8 cellular contexts compared by ENCODE assay signal in the genomic region with DNA sequence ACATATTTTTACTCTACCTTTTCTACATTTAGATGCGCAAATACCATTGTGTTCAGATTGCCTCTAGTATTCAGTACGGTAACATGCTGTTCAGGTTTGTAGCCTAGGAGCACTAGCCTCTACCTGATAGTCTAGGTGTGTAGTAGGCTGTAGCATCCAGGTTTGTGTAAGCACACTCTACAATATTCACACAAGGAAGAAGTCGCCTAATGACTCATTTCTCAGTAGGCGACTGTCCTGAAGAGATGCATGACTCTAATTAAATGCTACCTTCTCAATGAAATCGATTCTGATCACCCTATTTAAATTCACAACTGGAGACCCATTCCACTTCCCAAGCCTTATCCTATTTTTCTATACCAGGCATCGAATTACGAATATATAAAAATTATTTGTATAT. TPM values are rescaled to one million over a fixed set of nuclear protein-coding genes. Genes with fewer than 3 reads are reported as not detected.
A peak's percentile ranks its signal among the peaks of the same experiment; 100 is the strongest.
DNase-seq lines count a peak whose midpoint lies in the region; ATAC-seq and TF ChIP-seq lines count a peak whose summit lies in the region.

No MANE protein-coding gene starts in this region.

- H3K4me2 ChIP-seq in mammary epithelial cell (ENCODE audit: insufficient read depth, low read depth, low read length), result peak overlapping the region; percentile 82

- H3K79me2 ChIP-seq in mammary epithelial cell (ENCODE audit: insufficient read depth, low read length), result peaks cover 49% of the 10 kb centered on the region

- H3K4me3 ChIP-seq in BJ (ENCODE audit: low read depth, low read length) (peak overlapping the region; percentile 91), mammary epithelial cell (replicated peaks in 1 of 3; ENCODE audit: insufficient read depth in 1 of 3, low read depth in 2 of 3, low read length in 3 of 3) (peak overlapping the region in 2 of 3 experiments; percentile 71 to 81)

- H3K36me3 ChIP-seq in BJ (ENCODE audit: control insufficient read depth, insufficient read depth, low read length), result no peaks in the 10 kb centered on the region
- no peaks in the 10 kb centered on the region for H3K36me3 ChIP-seq in mammary epithelial cell (ENCODE audit: insufficient read depth, low read length)

- H3K4me3 Mint-ChIP-seq in naive B cell, result peak overlapping the region; percentile 77 to 96 (median 92)

- H3K27ac Mint-ChIP-seq in naive B cell, result peak overlapping the region in 5 of 6 donors; percentile 51 to 90 (median 80)

- H3K9me3 Mint-ChIP-seq in naive B cell, result no peaks in the 10 kb centered on the region

- peaks cover 19 to 36% (median 36%) of the 10 kb centered on the region in 3 donors for H3K4me1 Mint-ChIP-seq in naive B cell

- ATAC-seq in naive B cell (ENCODE audit: low read depth in 2 of 2) (no peak), HG02610 (IDR thresholded peaks at IDR 0.05; ENCODE audit: unreplicated experiment) (no peak)

- H3K27ac ChIP-seq in mammary epithelial cell (ENCODE audit: insufficient read depth, low read depth, low read length), result peak overlapping the region; percentile 66

- H3K4me1 ChIP-seq in mammary epithelial cell (ENCODE audit: insufficient read depth, low read length), result peaks cover 15% of the 10 kb centered on the region

- DNase-seq in BJ (ENCODE audit: low read depth) (no peak), KG1 (lab: John Stamatoyannopoulos, UW) (peak; percentile 18), mammary epithelial cell (no peak), naive B cell (no peak), middle frontal gyrus (ENCODE audit: extremely low spot score, low spot score) (no peak), DMS 273 (lab: John Stamatoyannopoulos, UW; ENCODE audit: unreplicated experiment) (no peak), NCI-H446 (lab: John Stamatoyannopoulos, UW) (no peak)

- TF ChIP-seq CTCF in BJ (IDR thresholded peaks at IDR 0.05; ENCODE audit: insufficient read depth, low read depth, low read length) (no peak), mammary epithelial cell (conservative IDR thresholded peaks at IDR 0.05 in 1 of 2, IDR thresholded peaks at IDR 0.05 in 1 of 2; ENCODE audit: extremely low read depth in 1 of 2, insufficient read depth in 1 of 2, low read depth in 1 of 2, low read length in 2 of 2) (no peak)

- intact Hi-C loops in mammary epithelial cell (cut with micrococcal nuclease), result loop anchor here (5.0 kb wide), 1 partner anchor 101 kb away; the partner anchor contains the start of gene RANBP9

- no peaks in the 10 kb centered on the region for H4K20me1 ChIP-seq in mammary epithelial cell (ENCODE audit: insufficient read depth, low read length)

- in situ Hi-C loops in mammary epithelial cell (cut with MboI; ENCODE audit: low sequenced_read_pairs in 2 of 2), result no loop called here

- peak overlapping the region; percentile 78 for H3K9ac ChIP-seq in mammary epithelial cell (ENCODE audit: insufficient read depth, low read length)

- BruUV-seq in mammary epithelial cell (replicated peaks; lab: Mats Ljungman, UMichigan), result no TSS peak

- H3K9me3 ChIP-seq in mammary epithelial cell (replicated peaks; ENCODE audit: insufficient read depth, low read length), result no peaks in the 10 kb centered on the region

- POLR2A ChIA-PET in BJ (lab: Charles Lee), result no interaction called here

- H2AFZ ChIP-seq in mammary epithelial cell (ENCODE audit: low read depth, low read length), result no peak overlapping the region

- H3K36me3 Mint-ChIP-seq in naive B cell, result no peaks in the 10 kb centered on the region

- dilution Hi-C loops in mammary epithelial cell (cut with HindIII; ENCODE audit: low sequenced_read_pairs), result no loop called here

- CTCF ChIA-PET in BJ (lab: Yijun Ruan, JAX), result interaction anchor here (1.2 kb wide), 1 partner anchor 15 kb away, joined by 3 read pairs; no protein-coding TSS in a partner anchor
- CTCF ChIA-PET in mammary epithelial cell (lab: Charles Lee; ENCODE audit: low non-redundant PET), result interaction anchor here (0.5 kb wide), 1 partner anchor 18 kb away, joined by 3 read pairs; no protein-coding TSS in a partner anchor

- no peaks in the 10 kb centered on the region for H3K27me3 Mint-ChIP-seq in naive B cell

- 30% methylated on average over 7 of the region's 7 CpGs for WGBS in mammary epithelial cell (ENCODE audit: low coverage, missing lambda C conversion rate)

- H3K27me3 ChIP-seq in BJ (ENCODE audit: control insufficient read depth, insufficient read depth, low read length), result no peaks in the 10 kb centered on the region
- H3K27me3 ChIP-seq in mammary epithelial cell (ENCODE audit: insufficient read depth, low read length), result no peaks in the 10 kb centered on the region

RNA-seq across cellular contexts. Expression of gene MCUR1, which starts 1.3 kb away (rescaled TPM):
- polyA plus RNA-seq in BJ (2011; rRNA removed), result 6.2 and 9.4 TPM in 2 replicates
- 3.5 and 3.9 TPM in 2 replicates for polyA minus RNA-seq in BJ (2011; rRNA and poly(A)+ RNA removed)
- 10 to 100 TPM; 12.0 to 28.0 TPM for total RNA-seq in mammary epithelial cell
- polyA plus RNA-seq in mammary epithelial cell, result 10.7 TPM
- polyA minus RNA-seq in mammary epithelial cell, result 8.8 TPM
- 10 to 100 TPM in 3 of 6 donors, 1 to 10 TPM in 3; 5.4 to 11.5 (median 9.8) TPM for polyA plus RNA-seq in naive B cell (ENCODE audit: low read depth in 6 of 6)
